Comparison of ENCODE assay signal across 12 cellular contexts in the genomic region with DNA sequence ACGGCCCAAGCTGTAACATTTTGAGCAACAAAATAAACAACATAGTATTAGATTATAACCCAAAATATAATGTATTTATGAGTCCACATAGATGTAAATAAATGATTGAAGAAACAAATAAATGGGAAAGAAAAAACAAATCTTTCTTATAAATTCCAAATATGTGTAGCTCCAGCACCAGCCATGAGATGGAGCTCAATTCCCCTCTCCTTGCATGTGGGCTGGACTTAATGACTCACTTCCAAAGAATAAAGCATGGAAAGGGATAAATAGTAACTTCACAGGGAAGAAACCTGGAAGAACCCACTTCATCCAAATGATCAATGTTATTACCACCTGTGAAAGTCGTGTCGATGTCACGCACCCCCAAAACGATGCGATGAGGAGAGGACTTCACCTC.
A peak's percentile ranks its signal among the peaks of the same experiment; 100 is the strongest.
DNase-seq lines count a peak whose midpoint lies in the region; ATAC-seq and TF ChIP-seq lines count a peak whose summit lies in the region.
"Had no signal": no experiment of that assay in that cellular context is flagged by ENCODE, and none has a peak within 500 bp of the region (broad histone marks: within the 10 kb centered on the region; RNA-seq: fewer than 3 reads in every experiment).

No MANE protein-coding gene starts in this region.

- CTCF ChIA-PET in RWPE1 (lab: Yijun Ruan, JAX): interaction anchor here (1.2 to 1.3 kb wide), 2 partner anchors 14 to 105 kb away, joined by 4 to 7 read pairs; no protein-coding TSS in a partner anchor

- POLR2A ChIA-PET in RWPE1 (lab: Yijun Ruan, JAX; ENCODE audit: low non-redundant PET): no interaction called here

- no peak overlapping the region for H3K27ac ChIP-seq in RWPE1
- H3K27ac ChIP-seq: thoracic aorta had no signal

- TF ChIP-seq CTCF in RWPE1 (conservative IDR thresholded peaks at IDR 0.05; ENCODE audit: low read depth) (no peak), GM13976 (IDR thresholded peaks at IDR 0.05; ENCODE audit: borderline replicate concordance, control extremely low read depth, extremely low read depth, insufficient read depth, missing control alignments) (no peak)

- in situ Hi-C loops in GM13976 (cut with MboI; ENCODE audit: low sequenced_read_pairs, unreplicated experiment): no loop called here

- H3K4me3 ChIP-seq in MG63: no peak overlapping the region
- H3K4me3 ChIP-seq: thoracic aorta had no signal

- no peaks in the 10 kb centered on the region for H3K27me3 ChIP-seq in MG63

- H3K36me3 ChIP-seq in MG63: no peaks in the 10 kb centered on the region
- H3K36me3 ChIP-seq: thoracic aorta had no signal

- DNase-seq in NCI-H2081 (lab: John Stamatoyannopoulos, UW) (peak; percentile 15 to 29), NCI-H2081 treated with DMSO at 0.1 percent for 48 hours (lab: John Stamatoyannopoulos, UW) (no peak), RWPE1 (ENCODE audit: low spot score) (peak; percentile 50), fibroblast of gingiva (ENCODE audit: low read depth) (peak; percentile 29), smooth muscle cell of the brain vasculature (ENCODE audit: low read depth, low spot score) (peak; percentile 17), MG63 (no peak), GM13976 (ENCODE audit: low spot score) (no peak)
- DNase-seq: immature natural killer cell, NCI-H2107 had no signal

- no peaks in the 10 kb centered on the region; the same call in none of the 2 replicates for H3K9me3 ChIP-seq in MG63
- H3K9me3 ChIP-seq: thoracic aorta had no signal

- no peak for ATAC-seq in HG03175 (IDR thresholded peaks at IDR 0.05; ENCODE audit: unreplicated experiment)
- ATAC-seq: activated naive CD4-positive, alpha-beta T cell treated with anti-CD3 and anti-CD28 coated beads, Interleukin-2, amount 50 U/mL, for 72 hours had no signal

Comparison
In these comparisons a context has a peak if more than half of its experiments do, and no peak if none do; other contexts are left out.
1. DNase-seq: peak in NCI-H2081 (2 of 2), RWPE1 (single experiment), fibroblast of gingiva (single experiment) and smooth muscle cell of the brain vasculature (single experiment); none in NCI-H2081 treated with DMSO at 0.1 percent for 48 hours (single experiment), MG63 (single experiment) and GM13976 (single experiment).